Comparison of ENCODE assay signal across 10 cellular contexts in the genomic region with DNA sequence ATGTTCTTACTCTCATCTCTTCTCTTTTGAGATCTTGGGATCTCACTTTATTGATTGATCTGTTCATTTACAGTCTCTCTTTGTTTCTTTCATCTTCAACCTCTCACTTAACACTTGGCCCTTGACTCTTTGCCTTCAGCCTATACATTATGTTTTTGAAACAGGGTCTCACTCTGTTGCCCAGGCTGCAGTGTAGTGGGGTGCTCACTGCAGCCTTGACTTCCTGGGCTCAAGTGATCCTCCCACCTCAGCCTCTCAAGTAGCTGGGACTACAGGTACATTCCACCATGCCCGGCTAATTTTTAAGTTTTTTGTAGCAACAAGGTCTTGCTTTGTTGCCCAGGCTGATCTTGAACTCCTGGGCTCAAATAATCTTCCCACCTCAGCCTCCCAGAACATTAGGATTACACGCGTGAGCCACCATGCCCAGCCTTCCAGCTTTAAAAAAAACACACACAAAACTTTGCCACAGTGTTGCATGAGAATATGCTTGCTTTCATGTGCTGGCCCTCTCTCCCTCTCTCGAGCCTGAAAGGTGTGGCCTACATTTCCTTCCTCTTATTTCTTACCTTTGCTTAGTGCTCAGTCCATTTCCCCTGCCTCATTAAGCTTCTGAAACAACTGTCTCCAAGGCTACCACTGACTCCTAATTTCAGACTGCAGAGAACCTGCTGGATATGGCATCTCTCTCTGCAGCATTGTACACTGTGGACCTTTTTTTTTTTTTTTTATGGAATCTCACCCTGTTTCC. TPM values are rescaled to one million over a fixed set of nuclear protein-coding genes. Genes with fewer than 3 reads are reported as not detected.
DNase-seq lines count a peak whose midpoint lies in the region; ATAC-seq, FAIRE-seq and TF ChIP-seq lines count a peak whose summit lies in the region.
"Had no signal": no experiment of that assay in that cellular context is flagged by ENCODE, and none has a peak within 500 bp of the region (broad histone marks: within the 10 kb centered on the region; RNA-seq: fewer than 3 reads in every experiment).

No MANE protein-coding gene starts in this region.

- peak overlapping the region; percentile 40 for H3K4me3 Mint-ChIP-seq in activated T-cell treated with anti-CD3 and anti-CD28 coated beads, Interleukin-2, amount 50 U/mL, for 4 hours
- peak overlapping the region; percentile 24 for H3K4me3 Mint-ChIP-seq in stimulated activated memory B cell treated with anti-CD40 and anti-IgM and Interleukin-4, amounts not matched to agents 10 μg/mL and 1 μg/mL and 100 μg/mL, for 72 hours
- H3K4me3 Mint-ChIP-seq: mesothelial cell of epicardium had no signal

- 24% methylated on average over 4 of the region's 4 CpGs for WGBS in GM12878 (ENCODE audit: insufficient coverage, insufficient replicate concordance, low lambda C conversion rate, missing lambda C conversion rate)

- SMC1A ChIA-PET in GM12878 (lab: Charles Lee; ENCODE audit: uncharacterized antibody, unreplicated experiment): interaction anchor here (0.8 to 12.5 kb wide), 8 partner anchors 9 to 127 kb away, joined by 3 to 227 read pairs (median 6); partner anchors contain the start of gene DIP2B

- peaks cover 3% of the 10 kb centered on the region for H3K36me3 Mint-ChIP-seq in activated T-cell treated with anti-CD3 and anti-CD28 coated beads, Interleukin-2, amount 50 U/mL, for 4 hours (ENCODE audit: insufficient read depth)
- H3K36me3 Mint-ChIP-seq in stimulated activated memory B cell treated with anti-CD40 and anti-IgM and Interleukin-4, amounts not matched to agents 10 μg/mL and 1 μg/mL and 100 μg/mL, for 72 hours: peaks cover 5% of the 10 kb centered on the region
- H3K36me3 Mint-ChIP-seq: mesothelial cell of epicardium had no signal

- RAD21 ChIA-PET in GM12878 (lab: Charles Lee; ENCODE audit: unreplicated experiment): interaction anchor here (1.1 to 1.2 kb wide), 3 partner anchors 9 to 123 kb away, joined by 3 to 4 read pairs (median 3); no protein-coding TSS in a partner anchor

- no peak for DNase-seq in activated T-cell treated with anti-CD3 and anti-CD28 coated beads, Interleukin-2, amount 50 U/mL, for 4 hours
- DNase-seq in activated T-cell treated with anti-CD3 and anti-CD28 coated beads, Interleukin-2, amount 50 U/mL, for 1 hour: no peak
- DNase-seq in HL-60 (ENCODE audit: low read depth in 1 of 2, low spot score in 1 of 2) (peak in 1 of 2 experiments; percentile 66), GM12878 (ENCODE audit: low read depth, low spot score) (no peak), GM03348 (ENCODE audit: low spot score) (no peak), NCI-H2107 (lab: John Stamatoyannopoulos, UW) (no peak)
- DNase-seq: NCI-H2029 had no signal

- no peak overlapping the region; the same call in 1 of the 2 replicates for H2AFZ ChIP-seq in GM12878 (ENCODE audit: control insufficient read depth, low read depth, low read length)

- H3K27ac ChIP-seq in HL-60 (replicated peaks): peak overlapping the region; percentile 78
- H3K27ac ChIP-seq in GM12878 (ENCODE audit: control insufficient read depth, insufficient read depth): peak overlapping the region; percentile 71

- TF ChIP-seq EP300 in GM12878 (IDR thresholded peaks at IDR 0.05; ENCODE audit: borderline replicate concordance in 1 of 2, control insufficient read depth in 1 of 2, low read depth in 2 of 2, low read length in 2 of 2): no peak

- H3K9me3 Mint-ChIP-seq in activated T-cell treated with anti-CD3 and anti-CD28 coated beads, Interleukin-2, amount 50 U/mL, for 4 hours: no peaks in the 10 kb centered on the region
- H3K9me3 Mint-ChIP-seq in stimulated activated memory B cell treated with anti-CD40 and anti-IgM and Interleukin-4, amounts not matched to agents 10 μg/mL and 1 μg/mL and 100 μg/mL, for 72 hours: peaks cover 2% of the 10 kb centered on the region
- H3K9me3 Mint-ChIP-seq: mesothelial cell of epicardium had no signal

- H3K4me1 ChIP-seq in GM12878 (ENCODE audit: control insufficient read depth, insufficient read depth, low read length): peaks cover 53% of the 10 kb centered on the region

- TF ChIP-seq CTCF in HL-60 (IDR thresholded peaks at IDR 0.05; ENCODE audit: insufficient read depth, low read length) (no peak), GM12878 (IDR thresholded peaks at IDR 0.05 in 2 of 3, conservative IDR thresholded peaks at IDR 0.05 in 1 of 3; ENCODE audit: control insufficient read depth in 2 of 3, extremely low read depth in 1 of 3, insufficient read depth in 1 of 3, low read depth in 3 of 3, low read length in 3 of 3) (no peak)

- no peaks in the 10 kb centered on the region for H3K9me3 ChIP-seq in GM12878 (replicated peaks; ENCODE audit: control insufficient read depth, insufficient read depth, low read length)

- POLR2A ChIA-PET in GM12878 (lab: Charles Lee): interaction anchor here (0.6 kb wide), 3 partner anchors 74 to 298 kb away, joined by 3 to 6 read pairs (median 3); no protein-coding TSS in a partner anchor

- no peaks in the 10 kb centered on the region for H3K27me3 Mint-ChIP-seq in activated T-cell treated with anti-CD3 and anti-CD28 coated beads, Interleukin-2, amount 50 U/mL, for 4 hours (ENCODE audit: low read depth)
- H3K27me3 Mint-ChIP-seq in stimulated activated memory B cell treated with anti-CD40 and anti-IgM and Interleukin-4, amounts not matched to agents 10 μg/mL and 1 μg/mL and 100 μg/mL, for 72 hours: no peaks in the 10 kb centered on the region

- H3K27ac Mint-ChIP-seq in stimulated activated memory B cell treated with anti-CD40 and anti-IgM and Interleukin-4, amounts not matched to agents 10 μg/mL and 1 μg/mL and 100 μg/mL, for 72 hours: peak overlapping the region; percentile 86

- H3K4me1 Mint-ChIP-seq in activated T-cell treated with anti-CD3 and anti-CD28 coated beads, Interleukin-2, amount 50 U/mL, for 4 hours (ENCODE audit: low read depth): peaks cover 53% of the 10 kb centered on the region
- H3K4me1 Mint-ChIP-seq in stimulated activated memory B cell treated with anti-CD40 and anti-IgM and Interleukin-4, amounts not matched to agents 10 μg/mL and 1 μg/mL and 100 μg/mL, for 72 hours: peaks cover 41% of the 10 kb centered on the region

- CTCF ChIA-PET in GM12878 (lab: Yijun Ruan, JAX): interaction anchor here (0.6 to 7.5 kb wide), 5 partner anchors 7 to 125 kb away, joined by 3 to 86 read pairs (median 4); partner anchors contain the start of gene DIP2B

- no peak overlapping the region for H3K9ac ChIP-seq in GM12878 (ENCODE audit: control insufficient read depth, insufficient read depth, low read length)

- H3K36me3 ChIP-seq in GM12878 (ENCODE audit: control insufficient read depth in 2 of 2, insufficient read depth in 2 of 2, low read length in 1 of 2): no peaks in the 10 kb centered on the region

- TF ChIP-seq POLR2A in GM12878 (IDR thresholded peaks at IDR 0.05; ENCODE audit: low read depth, low read length): no peak

- no TSS peak for BruUV-seq in GM12878 (replicated peaks; lab: Mats Ljungman, UMichigan)

- H4K20me1 ChIP-seq in GM12878 (ENCODE audit: control insufficient read depth, insufficient read depth): no peaks in the 10 kb centered on the region

- no peak for ATAC-seq in activated T-cell treated with anti-CD3 and anti-CD28 coated beads, Interleukin-2, amount 50 U/mL, for 4 hours
- peak; percentile 61 for ATAC-seq in GM12878
- peak; percentile 81 for ATAC-seq in stimulated activated memory B cell treated with anti-CD40 and anti-IgM and Interleukin-4, amounts not matched to agents 10 μg/mL and 1 μg/mL and 100 μg/mL, for 72 hours
- no peak for ATAC-seq in activated CD4-positive, CD25-positive, alpha-beta regulatory T cell treated with anti-CD3 and anti-CD28 coated beads, Interleukin-2, amount 50 U/mL, for 24 hours

- peak overlapping the region; percentile 78 for H3K4me2 ChIP-seq in GM12878 (ENCODE audit: control insufficient read depth, insufficient read depth)

- H3K27me3 ChIP-seq in HL-60 (ENCODE audit: insufficient read depth, poor library complexity, severe bottlenecking): no peaks in the 10 kb centered on the region
- H3K27me3 ChIP-seq in GM12878 (replicated peaks in 1 of 2; ENCODE audit: control insufficient read depth in 2 of 2, insufficient read depth in 2 of 2, low read length in 1 of 2): no peaks in the 10 kb centered on the region

- in situ Hi-C loops in GM12878 (cut with MboI): no loop called here

- intact Hi-C loops in GM12878 (cut with micrococcal nuclease; ENCODE audit: unreplicated experiment): loop anchor here (1.0 to 5.0 kb wide), 2 partner anchors 19 to 63 kb away; no protein-coding TSS in a partner anchor

- peak; percentile 13 for FAIRE-seq in GM12878 (lab: Jason Lieb, UNC)

- H3K4me3 ChIP-seq in HL-60 (replicated peaks; ENCODE audit: insufficient read depth, low read length) (no peak overlapping the region), GM12878 (peak overlapping the region; percentile 8; the same call in 1 of the 2 replicates)

- H3K79me2 ChIP-seq in GM12878 (ENCODE audit: control insufficient read depth, insufficient read depth, low read length): peaks cover 88% of the 10 kb centered on the region

- no peak for TF ChIP-seq RAD21 in GM12878 (IDR thresholded peaks at IDR 0.05; ENCODE audit: insufficient read depth, low read depth, low read length)

TF ChIP-seq in GM12878, 131 proteins besides CTCF, POLR2A, EP300 and RAD21 (continues in another document):
- TF ChIP-seq BHLHE40 (IDR thresholded peaks at IDR 0.05; ENCODE audit: borderline replicate concordance in 1 of 2, low read depth in 2 of 2, low read length in 1 of 2) (no peak), RUNX3 (IDR thresholded peaks at IDR 0.05; ENCODE audit: low read length) (0 out of 2 replicates have a peak, but pooled peaks have one; percentile 25), NFIC (IDR thresholded peaks at IDR 0.05; ENCODE audit: low read depth, low read length) (no peak), FOXK2 (IDR thresholded peaks at IDR 0.05) (no peak), IKZF2 (IDR thresholded peaks at IDR 0.05) (no peak)

RNA-seq across cellular contexts. Expression of gene DIP2B, which starts 9.9 kb away (rescaled TPM):
- 10 to 100 TPM; 29.9 to 49.0 (median 40.2) TPM for total RNA-seq in activated T-cell treated with anti-CD3 and anti-CD28 coated beads, Interleukin-2, amount 50 U/mL, for 4 hours
- 77.3 and 79.8 TPM in 2 replicates for total RNA-seq in GM12878 (2013; cell fraction: nucleolus; rRNA removed)
- total RNA-seq in GM12878 (2014; rRNA removed) (18.2 and 19.1 TPM in 2 replicates), GM12878 (2014; rRNA removed; fragmentation: Illumina TruSeq; extraction: Trizol) (22.2 and 22.3 TPM in 2 replicates), GM12878 (2021) (28.5 and 30.0 TPM in 2 replicates)
- polyA plus RNA-seq in GM12878 (2011; ENCODE audit: low read depth): 9.3 TPM
- polyA plus RNA-seq in GM12878 (2011; rRNA removed) (20.7 and 22.2 TPM in 2 replicates), GM12878 (2014; fragmentation: Illumina TruSeq; extraction: Trizol) (24.4 and 27.1 TPM in 2 replicates), GM12878 (2014; fragmentation: Nextera tagmentation; extraction: Ambion mirVana) (1 to 10 TPM; 4.5 to 4.6 TPM), GM12878 (2014; rRNA removed) (16.5 and 18.3 TPM in 2 replicates), GM12878 (2016; fragmentation: Nextera tagmentation; extraction: Ambion mirVana) (10 to 100 TPM; 14.3 to 19.0 TPM)
- 16.0 and 17.4 TPM in 2 replicates for polyA plus RNA-seq in GM12878 (2011; cell fraction: cytosol; rRNA removed)
- polyA plus RNA-seq in GM12878 (2011; cell fraction: nucleus; rRNA removed): 20.7 and 21.0 TPM in 2 replicates
- 10.0 and 14.7 TPM in 2 replicates for polyA plus RNA-seq in GM12878 (2012)
- polyA minus RNA-seq in GM12878 (2011; rRNA and poly(A)+ RNA removed): 53.0 and 57.6 TPM in 2 replicates
- polyA minus RNA-seq in GM12878 (2011; cell fraction: cytosol; rRNA and poly(A)+ RNA removed): 14.8 and 17.8 TPM in 2 replicates
- 18.7 and 25.4 TPM in 2 replicates for polyA minus RNA-seq in GM12878 (2011; cell fraction: nucleus; rRNA and poly(A)+ RNA removed)

Comparison
In these comparisons a context has a peak if more than half of its experiments do, and no peak if none do; other contexts are left out.
1. ATAC-seq: peak in GM12878 (single experiment) and stimulated activated memory B cell treated with anti-CD40 and anti-IgM and Interleukin-4, amounts not matched to agents 10 μg/mL and 1 μg/mL and 100 μg/mL, for 72 hours (single experiment); none in activated T-cell treated with anti-CD3 and anti-CD28 coated beads, Interleukin-2, amount 50 U/mL, for 4 hours (0 of 2) and activated CD4-positive, CD25-positive, alpha-beta regulatory T cell treated with anti-CD3 and anti-CD28 coated beads, Interleukin-2, amount 50 U/mL, for 24 hours (0 of 2).